Comparison of ENCODE assay signal across 8 cellular contexts in the genomic region with DNA sequence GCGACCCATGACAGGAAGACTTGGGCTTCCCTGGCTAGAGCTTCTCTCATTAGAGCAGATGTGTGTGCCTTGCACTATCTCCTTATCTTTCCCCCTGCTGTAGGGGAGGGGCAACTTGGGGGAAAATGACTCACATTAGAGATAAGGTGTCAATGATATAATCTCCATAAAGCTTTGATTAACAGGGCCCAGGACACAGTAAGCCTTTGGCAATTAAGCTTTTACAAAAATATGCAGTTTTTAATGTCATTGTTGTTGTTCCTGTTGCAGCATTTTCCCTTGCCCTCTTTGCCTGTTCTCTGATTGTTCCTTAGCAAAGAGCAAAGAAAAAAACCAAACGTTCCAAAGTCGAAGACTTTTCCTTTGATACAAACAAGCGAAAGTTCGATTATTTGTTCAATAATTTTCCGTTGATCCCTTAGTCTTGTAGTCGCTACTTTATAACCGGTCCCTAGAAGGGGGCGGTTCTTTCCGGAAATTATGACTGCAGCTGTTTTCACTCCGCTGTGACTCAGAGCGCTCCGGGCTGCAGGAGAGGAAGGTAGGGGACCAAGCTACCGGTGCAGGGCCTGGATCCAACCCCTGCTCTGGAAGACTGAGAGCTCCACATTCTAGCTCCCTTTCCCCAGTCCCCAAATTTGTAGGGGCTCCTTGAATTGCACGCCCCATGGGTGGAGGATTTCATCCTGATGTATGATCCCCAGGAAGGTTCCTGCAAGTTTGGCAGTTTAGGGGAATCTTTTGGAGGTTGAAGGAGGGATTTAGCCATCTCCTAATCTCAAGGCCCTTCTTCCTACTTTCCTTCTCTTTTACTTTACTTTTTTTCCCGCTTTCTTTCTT. TPM values are rescaled to one million over a fixed set of nuclear protein-coding genes. Genes with fewer than 3 reads are reported as not detected.
DNase-seq lines count a peak whose midpoint lies in the region; ATAC-seq and TF ChIP-seq lines count a peak whose summit lies in the region.

A gene with protein sequence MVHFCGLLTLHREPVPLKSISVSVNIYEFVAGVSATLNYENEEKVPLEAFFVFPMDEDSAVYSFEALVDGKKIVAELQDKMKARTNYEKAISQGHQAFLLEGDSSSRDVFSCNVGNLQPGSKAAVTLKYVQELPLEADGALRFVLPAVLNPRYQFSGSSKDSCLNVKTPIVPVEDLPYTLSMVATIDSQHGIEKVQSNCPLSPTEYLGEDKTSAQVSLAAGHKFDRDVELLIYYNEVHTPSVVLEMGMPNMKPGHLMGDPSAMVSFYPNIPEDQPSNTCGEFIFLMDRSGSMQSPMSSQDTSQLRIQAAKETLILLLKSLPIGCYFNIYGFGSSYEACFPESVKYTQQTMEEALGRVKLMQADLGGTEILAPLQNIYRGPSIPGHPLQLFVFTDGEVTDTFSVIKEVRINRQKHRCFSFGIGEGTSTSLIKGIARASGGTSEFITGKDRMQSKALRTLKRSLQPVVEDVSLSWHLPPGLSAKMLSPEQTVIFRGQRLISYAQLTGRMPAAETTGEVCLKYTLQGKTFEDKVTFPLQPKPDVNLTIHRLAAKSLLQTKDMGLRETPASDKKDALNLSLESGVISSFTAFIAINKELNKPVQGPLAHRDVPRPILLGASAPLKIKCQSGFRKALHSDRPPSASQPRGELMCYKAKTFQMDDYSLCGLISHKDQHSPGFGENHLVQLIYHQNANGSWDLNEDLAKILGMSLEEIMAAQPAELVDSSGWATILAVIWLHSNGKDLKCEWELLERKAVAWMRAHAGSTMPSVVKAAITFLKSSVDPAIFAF (plus strand): TSS at position 509 of the 840 bp plus-strand sequence. CDS start 2,062 bp downstream, outside the sequence.

- H3K36me3 ChIP-seq in colonic mucosa: peaks cover 3% of the 10 kb centered on the region

- peaks cover 6% of the 10 kb centered on the region for H3K4me1 ChIP-seq in colonic mucosa

- no peaks in the 10 kb centered on the region for H3K9me3 ChIP-seq in colonic mucosa

- peaks cover 6% of the 10 kb centered on the region for H3K27me3 Mint-ChIP-seq in activated CD4-positive, alpha-beta T cell treated with anti-CD3 and anti-CD28 coated beads for 36 hours

- H3K27me3 ChIP-seq in colonic mucosa: no peaks in the 10 kb centered on the region

- H3K4me3 Mint-ChIP-seq in activated CD4-positive, alpha-beta T cell treated with anti-CD3 and anti-CD28 coated beads for 36 hours: peak within 1 kb of the TSS; percentile 78

- peaks cover 6% of the 10 kb centered on the region for H3K36me3 Mint-ChIP-seq in activated CD4-positive, alpha-beta T cell treated with anti-CD3 and anti-CD28 coated beads for 36 hours (ENCODE audit: low read depth)

- peak; percentile 100 for ATAC-seq in HG02938 (IDR thresholded peaks at IDR 0.05; ENCODE audit: unreplicated experiment)
- ATAC-seq in activated CD4-positive, alpha-beta T cell treated with anti-CD3 and anti-CD28 coated beads for 36 hours: peak; percentile 99

- peaks cover 23% of the 10 kb centered on the region for H3K4me1 Mint-ChIP-seq in activated CD4-positive, alpha-beta T cell treated with anti-CD3 and anti-CD28 coated beads for 36 hours

- peak within 1 kb of the TSS; percentile 57 for H3K4me3 ChIP-seq in colonic mucosa

- H3K9ac ChIP-seq in colonic mucosa (ENCODE audit: low read depth in 2 of 2, low read length in 2 of 2): peak within 1 kb of the TSS; percentile 61 to 92

- TF ChIP-seq CTCF in colonic mucosa (IDR thresholded peaks at IDR 0.05): no peak

- CTCF ChIA-PET in activated CD4-positive, alpha-beta T cell treated with anti-CD3 and anti-CD28 coated beads for 36 hours (lab: Charles Lee): interaction anchor here (0.8 to 2.0 kb wide), 4 partner anchors 8 to 79 kb away, joined by 3 to 10 read pairs (median 4); no protein-coding TSS in a partner anchor

- peak within 1 kb of the TSS; percentile 82 for H3K27ac ChIP-seq in colonic mucosa

- intact Hi-C loops in activated CD4-positive, alpha-beta T cell treated with anti-CD3 and anti-CD28 coated beads for 36 hours (cut with DNase I, micrococcal nuclease): loop anchor here (1.0 to 10.0 kb wide), 5 partner anchors 44 to 760 kb away; a partner anchor contains a TSS
- intact Hi-C loops in colonic mucosa (cut with DNase I): no loop called here

- POLR2A ChIA-PET in activated CD4-positive, alpha-beta T cell treated with anti-CD3 and anti-CD28 coated beads for 36 hours (lab: Charles Lee): no interaction called here

- H3K9me3 Mint-ChIP-seq in activated CD4-positive, alpha-beta T cell treated with anti-CD3 and anti-CD28 coated beads for 36 hours (ENCODE audit: low read depth): no peaks in the 10 kb centered on the region

- DNase-seq in NK-92 treated with Interleukin-12 subunit alpha and Interleukin-12 subunit beta, amount 100 ng/mL, for 24 hours (lab: John Stamatoyannopoulos, UW): peak; percentile 35
- DNase-seq in NK-92 (lab: John Stamatoyannopoulos, UW; ENCODE audit: unreplicated experiment) (no peak), NCI-H2171 (lab: John Stamatoyannopoulos, UW) (peak; percentile 48), colonic mucosa (peak; percentile 94), kidney glomerular epithelial cell (lab: John Stamatoyannopoulos, UW) (peak; percentile 88)
- peak; percentile 90 for DNase-seq in activated CD4-positive, alpha-beta T cell treated with anti-CD3 and anti-CD28 coated beads for 36 hours
- DNase-seq in stimulated activated CD4-positive, alpha-beta T cell treated with anti-CD3 and anti-CD28 coated beads, Interleukin-1b, Interleukin-23, amount 100 ng/mL, for 24 hours (ENCODE audit: low read depth in 4 of 4, low spot score in 1 of 4): peak; percentile 43 to 66 (median 60)

- peak within 1 kb of the TSS; percentile 87 for H3K27ac Mint-ChIP-seq in activated CD4-positive, alpha-beta T cell treated with anti-CD3 and anti-CD28 coated beads for 36 hours

RNA-seq across cellular contexts. Expression of the gene that starts here (rescaled TPM):
- 1 to 10 TPM; 8.6 to 8.8 TPM for total RNA-seq in activated CD4-positive, alpha-beta T cell treated with anti-CD3 and anti-CD28 coated beads for 36 hours
- total RNA-seq in colonic mucosa: 10 to 100 TPM; 38.0 to 62.5 TPM
